ENCODE assay signal across 19 cellular contexts in the genomic region with DNA sequence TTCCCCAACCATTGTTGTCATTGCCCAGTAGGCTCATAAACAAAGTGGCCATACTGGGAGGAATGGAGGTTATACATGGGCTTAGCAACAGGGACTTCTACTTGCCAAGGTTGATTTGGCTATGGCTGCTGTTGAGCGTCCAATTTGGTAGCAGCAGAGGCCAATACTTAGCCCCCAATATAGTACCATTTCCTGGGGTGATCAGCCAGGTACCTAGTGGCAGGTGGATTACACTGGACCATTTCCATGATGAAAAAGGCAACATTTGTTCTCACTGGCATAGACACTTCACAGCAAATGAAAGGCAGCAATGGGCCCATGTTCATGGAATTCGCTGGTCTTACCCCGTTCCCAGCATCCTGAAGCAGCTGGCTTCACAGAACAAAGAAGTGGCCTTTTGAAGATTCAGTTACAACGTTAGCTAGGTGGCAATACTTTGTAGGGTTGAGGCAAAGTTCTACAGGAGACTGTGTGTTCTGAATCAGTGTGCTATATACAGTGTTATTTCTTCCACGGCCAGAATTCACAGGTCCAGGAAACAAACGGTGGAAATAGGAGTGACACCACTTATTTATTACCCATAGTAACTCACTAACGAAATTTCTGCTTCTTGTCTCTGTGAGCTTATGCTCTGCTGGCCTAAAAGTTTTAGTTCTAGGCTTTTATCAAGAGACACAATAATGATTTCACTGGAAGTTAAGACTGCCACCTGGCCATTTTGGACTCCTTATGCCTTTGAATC. TPM values are rescaled to one million over a fixed set of nuclear protein-coding genes. Genes with fewer than 3 reads are reported as not detected.
DNase-seq lines count a peak whose midpoint lies in the region; ATAC-seq, FAIRE-seq and TF ChIP-seq lines count a peak whose summit lies in the region.
"Had no signal": no experiment of that assay in that cellular context is flagged by ENCODE, and none has a peak within 500 bp of the region (broad histone marks: within the 10 kb centered on the region; RNA-seq: fewer than 3 reads in every experiment).

No MANE protein-coding gene starts in this region.

- H3K27ac ChIP-seq in PC-9 (peak overlapping the region; percentile 24; the same call in 1 of the 2 replicates), endothelial cell of umbilical vein (ENCODE audit: insufficient read depth, low read depth, low read length) (peak overlapping the region; percentile 85), skeletal muscle tissue (ENCODE audit: low read depth, low read length) (peak overlapping the region; percentile 7), pancreas (peak overlapping the region in 1 of 4 donors; percentile 5)
- H3K27ac ChIP-seq: BLaER1, SK-N-MC had no signal

- H3K4me3 ChIP-seq in PC-9, result no peak overlapping the region
- no peak overlapping the region for H3K4me3 ChIP-seq in endothelial cell of umbilical vein (replicated peaks in 1 of 3; ENCODE audit: insufficient read depth in 1 of 3, low read depth in 1 of 3, low read length in 3 of 3)
- no peak overlapping the region for H3K4me3 ChIP-seq in skeletal muscle tissue (ENCODE audit: low read length in 3 of 3)
- no peak overlapping the region for H3K4me3 ChIP-seq in pancreas
- H3K4me3 ChIP-seq: BLaER1, SK-N-MC, smooth muscle cell had no signal

- H3K27me3 ChIP-seq in PC-9 (ENCODE audit: insufficient read depth, low read depth) (no peaks in the 10 kb centered on the region), endothelial cell of umbilical vein (ENCODE audit: control insufficient read depth in 2 of 2, insufficient read depth in 2 of 2, low read length in 2 of 2) (no peaks in the 10 kb centered on the region), skeletal muscle tissue (ENCODE audit: control insufficient read depth in 3 of 3, insufficient read depth in 3 of 3, low read length in 3 of 3) (no peaks in the 10 kb centered on the region), pancreas (no peaks in the 10 kb centered on the region)
- H3K27me3 ChIP-seq: BLaER1 had no signal

- dilution Hi-C loops in endothelial cell of umbilical vein (cut with MboI; ENCODE audit: extremely low pct_ligation_motif_present, low sequenced_read_pairs), result no loop called here

- no peak for TF ChIP-seq POLR2A in endothelial cell of umbilical vein (IDR thresholded peaks at IDR 0.05; ENCODE audit: low read depth, low read length)

- no peaks in the 10 kb centered on the region for H3K9me2 ChIP-seq in PC-9 (ENCODE audit: insufficient read depth)

- H3K4me2 ChIP-seq in PC-9 (no peak overlapping the region), endothelial cell of umbilical vein (ENCODE audit: insufficient read depth, low read length) (no peak overlapping the region)
- H3K4me2 ChIP-seq: smooth muscle cell had no signal

- peak; percentile 52 for FAIRE-seq in endothelial cell of umbilical vein (lab: Jason Lieb, UNC)
- FAIRE-seq in pancreas (lab: Jason Lieb, UNC), result no peak

- H4K20me1 ChIP-seq in PC-9 (ENCODE audit: insufficient read depth) (peaks cover 42% of the 10 kb centered on the region), endothelial cell of umbilical vein (replicated peaks; ENCODE audit: control insufficient read depth, extremely low read depth, insufficient read depth, low read length) (peaks cover 20% of the 10 kb centered on the region)

- CTCF ChIA-PET in PC-9 (lab: Charles Lee), result interaction anchor here (0.6 kb wide), 1 partner anchor 1933 kb away, joined by 3 read pairs; no protein-coding TSS in a partner anchor
- CTCF ChIA-PET in endothelial cell of umbilical vein (lab: Charles Lee), result interaction anchor here (2.3 kb wide), 1 partner anchor 14 kb away, joined by 6 read pairs; no protein-coding TSS in a partner anchor

- TF ChIP-seq CTCF in PC-9 (conservative IDR thresholded peaks at IDR 0.05) (no peak), endothelial cell of umbilical vein (IDR thresholded peaks at IDR 0.05; ENCODE audit: extremely low read depth in 1 of 2, insufficient read depth in 1 of 2, low read depth in 1 of 2, low read length in 2 of 2) (no peak), pancreas (IDR thresholded peaks at IDR 0.05) (no peak)

- POLR2A ChIA-PET in PC-9 (lab: Charles Lee; ENCODE audit: unreplicated experiment), result no interaction called here
- POLR2A ChIA-PET in endothelial cell of umbilical vein (lab: Charles Lee), result no interaction called here

- BruUV-seq in PC-9 (replicated peaks; lab: Mats Ljungman, UMichigan) (no TSS peak), endothelial cell of umbilical vein (replicated peaks; lab: Mats Ljungman, UMichigan) (no TSS peak)

- H3K9me3 ChIP-seq in PC-9 (ENCODE audit: insufficient read depth, low read depth) (no peaks in the 10 kb centered on the region; the same call in 1 of the 2 replicates), endothelial cell of umbilical vein (replicated peaks; ENCODE audit: control insufficient read depth, insufficient read depth, low read length) (no peaks in the 10 kb centered on the region), skeletal muscle tissue (ENCODE audit: control insufficient read depth in 3 of 3, low read length in 3 of 3) (no peaks in the 10 kb centered on the region), pancreas (no peaks in the 10 kb centered on the region)
- H3K9me3 ChIP-seq: BLaER1 had no signal

- no peak for DNase-seq in activated T-cell treated with anti-CD3 and anti-CD28 coated beads, Interleukin-2, amount 50 U/mL, for 24 hours
- DNase-seq in activated T-cell treated with anti-CD3 and anti-CD28 coated beads, Interleukin-2, amount 50 U/mL, for 48 hours, result no peak
- DNase-seq in PC-9 (no peak), endothelial cell of umbilical vein (ENCODE audit: low read depth, low spot score) (peak; percentile 65), inferior parietal cortex (ENCODE audit: extremely low spot score) (no peak), pancreas (no peak), NCI-H2029 (lab: John Stamatoyannopoulos, UW) (no peak)
- DNase-seq: activated CD4-positive, alpha-beta T cell treated with anti-CD3 and anti-CD28 coated beads for 4 hours; activated naive CD8-positive, alpha-beta T cell treated with anti-CD3 and anti-CD28 coated beads, Interleukin-2, amount 10 ng/mL, durations not matched to agents 7 days and 5 days; left ventricle myocardium superior; NCI-H1417 treated with DMSO at 0.1 percent for 48 hours; NCI-H2171; NCI-H82; T1000 had no signal

- H3K4me3 Mint-ChIP-seq in activated T-cell treated with anti-CD3 and anti-CD28 coated beads, Interleukin-2, amount 50 U/mL, for 24 hours, result no peak overlapping the region
- H3K4me3 Mint-ChIP-seq: activated naive CD8-positive, alpha-beta T cell treated with anti-CD3 and anti-CD28 coated beads, Interleukin-2, amount 10 ng/mL, durations not matched to agents 7 days and 5 days had no signal

- H3K79me2 ChIP-seq in PC-9 (ENCODE audit: low read depth), result peaks cover 98% of the 10 kb centered on the region
- peaks cover 95% of the 10 kb centered on the region for H3K79me2 ChIP-seq in endothelial cell of umbilical vein (ENCODE audit: control insufficient read depth, insufficient read depth, low read length)

- H3K36me3 Mint-ChIP-seq in activated T-cell treated with anti-CD3 and anti-CD28 coated beads, Interleukin-2, amount 50 U/mL, for 24 hours (ENCODE audit: low read depth), result peaks cover 61% of the 10 kb centered on the region

- no peaks in the 10 kb centered on the region for H3K9me1 ChIP-seq in endothelial cell of umbilical vein (replicated peaks; ENCODE audit: control insufficient read depth, extremely low read depth, insufficient read depth, low read length)

- H3K4me1 Mint-ChIP-seq in activated T-cell treated with anti-CD3 and anti-CD28 coated beads, Interleukin-2, amount 50 U/mL, for 24 hours (ENCODE audit: low read depth), result peaks cover 92% of the 10 kb centered on the region

- H3K4me1 ChIP-seq in PC-9 (replicated peaks; ENCODE audit: insufficient read depth) (no peaks in the 10 kb centered on the region), endothelial cell of umbilical vein (ENCODE audit: control insufficient read depth, extremely low read depth, insufficient read depth, low read length) (peaks cover 32% of the 10 kb centered on the region), skeletal muscle tissue (ENCODE audit: control insufficient read depth in 3 of 3, insufficient read depth in 3 of 3, low read length in 3 of 3) (peaks cover 11 to 19% (median 12%) of the 10 kb centered on the region in 3 donors), pancreas (peaks cover 0 to 39% (median 16%) of the 10 kb centered on the region in 3 donors)

- peak overlapping the region; percentile 77 for H3K27ac Mint-ChIP-seq in activated T-cell treated with anti-CD3 and anti-CD28 coated beads, Interleukin-2, amount 50 U/mL, for 24 hours
- H3K27ac Mint-ChIP-seq: activated naive CD8-positive, alpha-beta T cell treated with anti-CD3 and anti-CD28 coated beads, Interleukin-2, amount 10 ng/mL, durations not matched to agents 7 days and 5 days had no signal

- no peaks in the 10 kb centered on the region for H3K9me3 Mint-ChIP-seq in activated T-cell treated with anti-CD3 and anti-CD28 coated beads, Interleukin-2, amount 50 U/mL, for 24 hours
- H3K9me3 Mint-ChIP-seq: activated naive CD8-positive, alpha-beta T cell treated with anti-CD3 and anti-CD28 coated beads, Interleukin-2, amount 10 ng/mL, durations not matched to agents 7 days and 5 days had no signal

- H3K27me3 Mint-ChIP-seq in activated T-cell treated with anti-CD3 and anti-CD28 coated beads, Interleukin-2, amount 50 U/mL, for 24 hours, result no peaks in the 10 kb centered on the region
- H3K27me3 Mint-ChIP-seq: activated naive CD8-positive, alpha-beta T cell treated with anti-CD3 and anti-CD28 coated beads, Interleukin-2, amount 10 ng/mL, durations not matched to agents 7 days and 5 days had no signal

- intact Hi-C loops in PC-9 (cut with micrococcal nuclease; ENCODE audit: unreplicated experiment) (no loop called here), endothelial cell of umbilical vein (cut with micrococcal nuclease) (loop anchor here (5.0 kb wide), 1 partner anchor 614 kb away; no protein-coding TSS in a partner anchor), pancreas (cut with DNase I) (no loop called here)

- H2AFZ ChIP-seq in PC-9 (no peak overlapping the region), endothelial cell of umbilical vein (ENCODE audit: low read depth, low read length) (no peak overlapping the region)

- H3F3A ChIP-seq in PC-9 (ENCODE audit: insufficient read depth, low read depth), result no peaks in the 10 kb centered on the region

- ATAC-seq in pancreas, result no peak
- ATAC-seq: esophagus mucosa had no signal

- H3K36me3 ChIP-seq in PC-9 (ENCODE audit: low read depth) (0 out of 2 replicates have a peak, but pooled peaks cover 5% of the 10 kb centered on the region), endothelial cell of umbilical vein (ENCODE audit: control insufficient read depth in 2 of 2, extremely low read depth in 1 of 2, insufficient read depth in 2 of 2, low read length in 2 of 2) (peaks cover 2 to 6% of the 10 kb centered on the region in 2 experiments), skeletal muscle tissue (ENCODE audit: control insufficient read depth in 3 of 3, insufficient read depth in 3 of 3, low read length in 3 of 3) (no peaks in the 10 kb centered on the region), pancreas (no peaks in the 10 kb centered on the region)

- H3K9ac ChIP-seq in endothelial cell of umbilical vein (replicated peaks; ENCODE audit: extremely low read depth, insufficient read depth, low read length) (no peak overlapping the region), skeletal muscle tissue (ENCODE audit: low read depth in 1 of 3, low read length in 3 of 3) (no peak overlapping the region)
- H3K9ac ChIP-seq: BLaER1 had no signal

- WGBS in pancreas, 2 donors, result 87 to 89% methylated on average over 7 of the region's 7 CpGs

RNA-seq across cellular contexts. Expression of a gene that starts 37.5 kb away (rescaled TPM):
- total RNA-seq in PC-9 (2021), result 49.3 and 49.4 TPM in 2 replicates
- total RNA-seq in endothelial cell of umbilical vein, result 59.6 and 65.0 TPM in 2 replicates
- 23.4 and 25.6 TPM in 2 replicates for polyA plus RNA-seq in endothelial cell of umbilical vein
- polyA plus RNA-seq in endothelial cell of umbilical vein (2011; cell fraction: cytosol; rRNA removed), result 25.8 and 28.9 TPM in 2 replicates
- 92.2 and 123 TPM in 2 replicates for polyA plus RNA-seq in endothelial cell of umbilical vein (2011; cell fraction: nucleus; rRNA removed)
- 40.9 and 50.4 TPM in 2 replicates for polyA plus RNA-seq in endothelial cell of umbilical vein (2012)
- 93.8 and 119 TPM in 2 replicates for polyA minus RNA-seq in endothelial cell of umbilical vein
- 30.2 TPM for polyA minus RNA-seq in endothelial cell of umbilical vein (2011; cell fraction: cytosol; rRNA and poly(A)+ RNA removed)
- 68.9 and 105 TPM in 2 replicates for polyA minus RNA-seq in endothelial cell of umbilical vein (2011; cell fraction: nucleus; rRNA and poly(A)+ RNA removed)
- total RNA-seq in skeletal muscle tissue, result 74.1 TPM
- total RNA-seq in pancreas, result 10 to 100 TPM; 19.6 to 40.1 (median 24.8) TPM
- polyA plus RNA-seq in pancreas, result 10 to 100 TPM; 15.2 to 27.6 TPM
